1 cellular context compared by ENCODE assay signal in the genomic region with DNA sequence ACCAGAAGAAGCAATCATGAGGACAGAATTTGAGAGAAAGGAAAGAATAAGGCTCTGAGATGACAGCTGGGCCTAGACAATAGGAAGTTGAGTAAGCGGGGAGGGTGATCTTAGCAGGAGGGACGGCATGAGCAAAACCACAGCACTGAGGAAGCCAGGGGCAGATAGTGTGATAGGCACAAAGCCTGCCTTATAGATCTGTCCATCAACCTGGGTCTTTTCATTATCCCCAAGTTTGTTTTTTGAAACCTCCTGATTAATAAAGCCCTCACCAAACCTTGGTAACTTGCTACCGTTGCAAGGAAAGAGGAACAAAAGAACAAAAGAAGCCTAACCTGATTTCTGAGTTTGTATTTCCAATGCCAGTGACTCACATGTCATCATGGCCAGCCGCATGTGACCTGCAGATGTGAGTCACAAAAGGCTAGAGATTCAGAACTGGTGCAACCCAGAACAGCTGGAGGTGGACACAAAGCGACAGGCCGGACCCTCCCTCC.
TF ChIP-seq lines count a peak whose summit lies in the region.

No MANE protein-coding gene starts in this region.

TF ChIP-seq in GM23338, 12 proteins besides CTCF, POLR2A, EP300 and RAD21 (continued from another document):
- TF ChIP-seq, protein P1, sequence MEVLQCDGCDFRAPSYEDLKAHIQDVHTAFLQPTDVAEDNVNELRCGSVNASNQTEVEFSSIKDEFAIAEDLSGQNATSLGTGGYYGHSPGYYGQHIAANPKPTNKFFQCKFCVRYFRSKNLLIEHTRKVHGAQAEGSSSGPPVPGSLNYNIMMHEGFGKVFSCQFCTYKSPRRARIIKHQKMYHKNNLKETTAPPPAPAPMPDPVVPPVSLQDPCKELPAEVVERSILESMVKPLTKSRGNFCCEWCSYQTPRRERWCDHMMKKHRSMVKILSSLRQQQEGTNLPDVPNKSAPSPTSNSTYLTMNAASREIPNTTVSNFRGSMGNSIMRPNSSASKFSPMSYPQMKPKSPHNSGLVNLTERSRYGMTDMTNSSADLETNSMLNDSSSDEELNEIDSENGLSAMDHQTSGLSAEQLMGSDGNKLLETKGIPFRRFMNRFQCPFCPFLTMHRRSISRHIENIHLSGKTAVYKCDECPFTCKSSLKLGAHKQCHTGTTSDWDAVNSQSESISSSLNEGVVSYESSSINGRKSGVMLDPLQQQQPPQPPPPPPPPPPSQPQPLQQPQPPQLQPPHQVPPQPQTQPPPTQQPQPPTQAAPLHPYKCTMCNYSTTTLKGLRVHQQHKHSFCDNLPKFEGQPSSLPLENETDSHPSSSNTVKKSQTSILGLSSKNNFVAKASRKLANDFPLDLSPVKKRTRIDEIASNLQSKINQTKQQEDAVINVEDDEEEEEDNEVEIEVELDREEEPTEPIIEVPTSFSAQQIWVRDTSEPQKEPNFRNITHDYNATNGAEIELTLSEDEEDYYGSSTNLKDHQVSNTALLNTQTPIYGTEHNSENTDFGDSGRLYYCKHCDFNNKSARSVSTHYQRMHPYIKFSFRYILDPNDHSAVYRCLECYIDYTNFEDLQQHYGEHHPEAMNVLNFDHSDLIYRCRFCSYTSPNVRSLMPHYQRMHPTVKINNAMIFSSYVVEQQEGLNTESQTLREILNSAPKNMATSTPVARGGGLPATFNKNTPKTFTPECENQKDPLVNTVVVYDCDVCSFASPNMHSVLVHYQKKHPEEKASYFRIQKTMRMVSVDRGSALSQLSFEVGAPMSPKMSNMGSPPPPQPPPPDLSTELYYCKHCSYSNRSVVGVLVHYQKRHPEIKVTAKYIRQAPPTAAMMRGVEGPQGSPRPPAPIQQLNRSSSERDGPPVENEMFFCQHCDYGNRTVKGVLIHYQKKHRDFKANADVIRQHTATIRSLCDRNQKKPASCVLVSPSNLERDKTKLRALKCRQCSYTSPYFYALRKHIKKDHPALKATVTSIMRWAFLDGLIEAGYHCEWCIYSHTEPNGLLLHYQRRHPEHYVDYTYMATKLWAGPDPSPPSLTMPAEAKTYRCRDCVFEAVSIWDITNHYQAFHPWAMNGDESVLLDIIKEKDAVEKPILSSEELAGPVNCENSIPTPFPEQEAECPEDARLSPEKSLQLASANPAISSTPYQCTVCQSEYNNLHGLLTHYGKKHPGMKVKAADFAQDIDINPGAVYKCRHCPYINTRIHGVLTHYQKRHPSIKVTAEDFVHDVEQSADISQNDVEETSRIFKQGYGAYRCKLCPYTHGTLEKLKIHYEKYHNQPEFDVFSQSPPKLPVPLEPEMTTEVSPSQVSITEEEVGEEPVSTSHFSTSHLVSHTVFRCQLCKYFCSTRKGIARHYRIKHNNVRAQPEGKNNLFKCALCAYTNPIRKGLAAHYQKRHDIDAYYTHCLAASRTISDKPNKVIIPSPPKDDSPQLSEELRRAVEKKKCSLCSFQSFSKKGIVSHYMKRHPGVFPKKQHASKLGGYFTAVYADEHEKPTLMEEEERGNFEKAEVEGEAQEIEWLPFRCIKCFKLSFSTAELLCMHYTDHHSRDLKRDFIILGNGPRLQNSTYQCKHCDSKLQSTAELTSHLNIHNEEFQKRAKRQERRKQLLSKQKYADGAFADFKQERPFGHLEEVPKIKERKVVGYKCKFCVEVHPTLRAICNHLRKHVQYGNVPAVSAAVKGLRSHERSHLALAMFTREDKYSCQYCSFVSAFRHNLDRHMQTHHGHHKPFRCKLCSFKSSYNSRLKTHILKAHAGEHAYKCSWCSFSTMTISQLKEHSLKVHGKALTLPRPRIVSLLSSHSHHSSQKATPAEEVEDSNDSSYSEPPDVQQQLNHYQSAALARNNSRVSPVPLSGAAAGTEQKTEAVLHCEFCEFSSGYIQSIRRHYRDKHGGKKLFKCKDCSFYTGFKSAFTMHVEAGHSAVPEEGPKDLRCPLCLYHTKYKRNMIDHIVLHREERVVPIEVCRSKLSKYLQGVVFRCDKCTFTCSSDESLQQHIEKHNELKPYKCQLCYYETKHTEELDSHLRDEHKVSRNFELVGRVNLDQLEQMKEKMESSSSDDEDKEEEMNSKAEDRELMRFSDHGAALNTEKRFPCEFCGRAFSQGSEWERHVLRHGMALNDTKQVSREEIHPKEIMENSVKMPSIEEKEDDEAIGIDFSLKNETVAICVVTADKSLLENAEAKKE (CRISPR knock-in tag; IDR thresholded peaks at IDR 0.05), result no peak
- TF ChIP-seq CREB1 (CRISPR knock-in tag; IDR thresholded peaks at IDR 0.05; ENCODE audit: low read depth) (no peak), REST (IDR thresholded peaks at IDR 0.05; ENCODE audit: unreplicated experiment) (no peak), NANOG (IDR thresholded peaks at IDR 0.05; ENCODE audit: borderline replicate concordance) (no peak), EZH2 (IDR thresholded peaks at IDR 0.05; ENCODE audit: low read depth, unreplicated experiment) (no peak), STAT1 (IDR thresholded peaks at IDR 0.05; ENCODE audit: unreplicated experiment) (no peak)
